In genomic region chr16:72620348-72620747, GRCh38 we compare ENCODE assay signal across 23 cellular contexts.
"Had no signal": no experiment of that assay in that cellular context is flagged by ENCODE, and none has a peak within 500 bp of the region (broad histone marks: within the 10 kb centered on the region; RNA-seq: fewer than 3 reads in every experiment).

No MANE protein-coding gene starts in this region.

- H3K4me3 ChIP-seq: adrenal gland had no signal

- FAIRE-seq: colon had no signal

- H3K27me3 ChIP-seq: adrenal gland had no signal

- H3K36me3 ChIP-seq: adrenal gland, WERI-Rb-1 had no signal

- H3K4me1 ChIP-seq: adrenal gland had no signal

- H3K4me2 ChIP-seq: SK-N-SH had no signal

- DNase-seq: activated CD4-positive, alpha-beta memory T cell treated with anti-CD3 and anti-CD28 coated beads, Interleukin-2, amount 10 ng/mL, durations not matched to agents 7 days and 5 days; activated CD4-positive, alpha-beta T cell treated with anti-CD3 and anti-CD28 coated beads for 36 hours; activated CD4-positive, alpha-beta T cell treated with anti-CD3 and anti-CD28 coated beads, Interleukin-2, amount 50 U/mL, for 1 hour; activated CD8-positive, alpha-beta memory T cell treated with anti-CD3 and anti-CD28 coated beads, Interleukin-2, amount 50 U/mL, for 48 hours; activated naive CD4-positive, alpha-beta T cell treated with anti-CD3 and anti-CD28 coated beads, Interleukin-2, amount 50 U/mL, for 16 hours; activated naive CD8-positive, alpha-beta T cell treated with anti-CD3 and anti-CD28 coated beads, Interleukin-2, amount 10 ng/mL, durations not matched to agents 7 days and 5 days; activated T-cell treated with anti-CD3 and anti-CD28 coated beads, Interleukin-2, amount 50 U/mL, for 1 hour; adrenal gland; anterior cingulate cortex; cerebellar nuclear complex; Kasumi-1; NCI-H1436 treated with DMSO at 0.1 percent for 48 hours; NCI-H1930; NCI-H69; NK-92 treated with Interleukin-12 subunit alpha and Interleukin-12 subunit beta, amount 100 ng/mL, for 24 hours; OCI-M1; RPMI8226; SK-N-SH; T-helper 1 cell; WERI-Rb-1 had no signal

- H3K9me3 ChIP-seq: adrenal gland, SK-N-SH had no signal

- ATAC-seq: activated CD4-positive, alpha-beta T cell treated with anti-CD3 and anti-CD28 coated beads for 36 hours; Panc1; Right ventricle myocardium inferior had no signal

- H3K9ac ChIP-seq: SK-N-SH had no signal

- H3K27ac ChIP-seq: adrenal gland, WERI-Rb-1 had no signal
